In genomic region chr22:22030493-22031182, GRCh38 we compare ENCODE assay signal across 9 cellular contexts. TPM values are rescaled to one million over a fixed set of nuclear protein-coding genes. Genes with fewer than 3 reads are reported as not detected.
DNase-seq lines count a peak whose midpoint lies in the region; FAIRE-seq and TF ChIP-seq lines count a peak whose summit lies in the region.
"Had no signal": no experiment of that assay in that cellular context is flagged by ENCODE, and none has a peak within 500 bp of the region (broad histone marks: within the 10 kb centered on the region; RNA-seq: fewer than 3 reads in every experiment).

No MANE protein-coding gene starts in this region.

- peaks cover 4% of the 10 kb centered on the region for H3K27me3 ChIP-seq in kidney epithelial cell (ENCODE audit: control insufficient read depth, insufficient read depth, low read length)

- no peak overlapping the region for H3K27ac Mint-ChIP-seq in activated T-cell treated with anti-CD3 and anti-CD28 coated beads, Interleukin-2, amount 50 U/mL, for 24 hours

- H3K4me1 Mint-ChIP-seq in activated T-cell treated with anti-CD3 and anti-CD28 coated beads, Interleukin-2, amount 50 U/mL, for 24 hours (ENCODE audit: low read depth) = no peaks in the 10 kb centered on the region

- POLR2A ChIA-PET in HEK293 (lab: Yijun Ruan, JAX) = no interaction called here

- no peak overlapping the region for H3K4me3 Mint-ChIP-seq in activated T-cell treated with anti-CD3 and anti-CD28 coated beads, Interleukin-2, amount 50 U/mL, for 24 hours

- DNase-seq in GM18507 (ENCODE audit: extremely low spot score, insufficient read length, low read depth) = peak; percentile 51
- DNase-seq in SK-MEL-5 (ENCODE audit: low read depth, low spot score) = peak; percentile 44
- DNase-seq in kidney epithelial cell (ENCODE audit: low read depth) = no peak
- no peak for DNase-seq in ecto neural progenitor cell (ENCODE audit: low spot score)
- no peak for DNase-seq in activated T-cell treated with anti-CD3 and anti-CD28 coated beads, Interleukin-2, amount 50 U/mL, for 24 hours
- DNase-seq in NCI-H69 (lab: John Stamatoyannopoulos, UW) = no peak
- no peak for DNase-seq in activated T-cell treated with anti-CD3 and anti-CD28 coated beads, Interleukin-2, amount 50 U/mL, for 48 hours

- peaks cover 6% of the 10 kb centered on the region for H3K27me3 Mint-ChIP-seq in activated T-cell treated with anti-CD3 and anti-CD28 coated beads, Interleukin-2, amount 50 U/mL, for 24 hours

- no peaks in the 10 kb centered on the region for H3K9me3 ChIP-seq in HEK293 (ENCODE audit: control insufficient read depth, insufficient read depth, low read depth, low read length)

- no peaks in the 10 kb centered on the region for H3K9me3 Mint-ChIP-seq in activated T-cell treated with anti-CD3 and anti-CD28 coated beads, Interleukin-2, amount 50 U/mL, for 24 hours

- no peak overlapping the region for H3K27ac ChIP-seq in HEK293 (ENCODE audit: extremely low read depth, low read depth, low read length)
- H3K27ac ChIP-seq: parathyroid adenoma had no signal

- CTCF ChIA-PET in HEK293 (lab: Yijun Ruan, JAX) = interaction anchor here (0.7 to 7.3 kb wide), 7 partner anchors 12 to 171 kb away, joined by 3 to 35 read pairs (median 4); no protein-coding TSS in a partner anchor

- no peaks in the 10 kb centered on the region for H3K4me1 ChIP-seq in HEK293 (ENCODE audit: control insufficient read depth, insufficient read depth, low read length)
- H3K4me1 ChIP-seq: parathyroid adenoma had no signal

- H3K36me3 Mint-ChIP-seq in activated T-cell treated with anti-CD3 and anti-CD28 coated beads, Interleukin-2, amount 50 U/mL, for 24 hours (ENCODE audit: low read depth) = no peaks in the 10 kb centered on the region

- no peaks in the 10 kb centered on the region for H3K36me3 ChIP-seq in HEK293 (ENCODE audit: control insufficient read depth in 2 of 2, insufficient read depth in 1 of 2, low read length in 2 of 2)
- H3K36me3 ChIP-seq in kidney epithelial cell (ENCODE audit: control insufficient read depth, insufficient read depth, low read length) = no peaks in the 10 kb centered on the region

- peak; percentile 84 for FAIRE-seq in GM18507 (lab: Jason Lieb, UNC)

- TF ChIP-seq CTCF in HEK293 (tag by site-specific recombination; IDR thresholded peaks at IDR 0.05) (peak; percentile 59; the same call in 1 of the 2 replicates), kidney epithelial cell (IDR thresholded peaks at IDR 0.05; ENCODE audit: insufficient read depth, low read length, poor library complexity, severe bottlenecking) (peak; percentile 26)

- no peak overlapping the region for H3K4me3 ChIP-seq in HEK293 (ENCODE audit: low read depth, low read length)
- no peak overlapping the region for H3K4me3 ChIP-seq in kidney epithelial cell (ENCODE audit: low read depth, low read length)

- in situ Hi-C loops in SK-MEL-5 (cut with HindIII; ENCODE audit: low pct_unique_long_range_greater_than_20kb, low sequenced_read_pairs) = no loop called here

TF ChIP-seq in HEK293, 187 proteins besides CTCF, POLR2A, EP300 and RAD21:
- TF ChIP-seq WT1 (tag by site-specific recombination; IDR thresholded peaks at IDR 0.05) = no peak
- TF ChIP-seq ZNF654 (tag by site-specific recombination; IDR thresholded peaks at IDR 0.05; ENCODE audit: low read depth) = peak; percentile 60
- TF ChIP-seq ZNF366 (tag by site-specific recombination; conservative IDR thresholded peaks at IDR 0.05) = no peak

RNA-seq across cellular contexts. Expression of gene TOP3B, which starts 48.1 kb away (rescaled TPM):
- total RNA-seq in SK-MEL-5 (2014; rRNA removed; shearing (Covaris generic)) = 24.9 and 26.2 TPM in 2 replicates
- polyA plus RNA-seq in SK-MEL-5 (2015; cell fraction: cytosol; rRNA removed) = 19.8 and 20.9 TPM in 2 replicates
- 191 and 208 TPM in 2 replicates for polyA plus RNA-seq in SK-MEL-5 (2015; cell fraction: nucleus; rRNA removed)
- total RNA-seq in kidney epithelial cell = 29.2 and 47.9 TPM in 2 replicates

Comparison
In these comparisons a context has a peak if more than half of its experiments do, and no peak if none do; other contexts are left out.
1. DNase-seq: peak in GM18507 (single experiment) and SK-MEL-5 (single experiment); none in kidney epithelial cell (single experiment), ecto neural progenitor cell (single experiment), activated T-cell treated with anti-CD3 and anti-CD28 coated beads, Interleukin-2, amount 50 U/mL, for 24 hours (single experiment), NCI-H69 (single experiment) and activated T-cell treated with anti-CD3 and anti-CD28 coated beads, Interleukin-2, amount 50 U/mL, for 48 hours (0 of 2).